ENCODE assay signal across 16 cellular contexts in genomic region chr18:65968605-65969004, GRCh38.
DNase-seq lines count a peak whose midpoint lies in the region; TF ChIP-seq lines count a peak whose summit lies in the region.
"Had no signal": no experiment of that assay in that cellular context is flagged by ENCODE, and none has a peak within 500 bp of the region (broad histone marks: within the 10 kb centered on the region; RNA-seq: fewer than 3 reads in every experiment).

No MANE protein-coding gene starts in this region.

- no peaks in the 10 kb centered on the region for H3K27me3 ChIP-seq in kidney epithelial cell (ENCODE audit: control insufficient read depth, insufficient read depth, low read length)

- H3K36me3 Mint-ChIP-seq in Calu3 (ENCODE audit: insufficient read depth, unreplicated experiment) (no peaks in the 10 kb centered on the region), HFFc6 (ENCODE audit: low read depth) (no peaks in the 10 kb centered on the region)
- no peaks in the 10 kb centered on the region for H3K36me3 Mint-ChIP-seq in activated CD4-positive, alpha-beta memory T cell treated with anti-CD3 and anti-CD28 coated beads for 36 hours
- no peaks in the 10 kb centered on the region for H3K36me3 Mint-ChIP-seq in activated naive CD8-positive, alpha-beta T cell treated with anti-CD3 and anti-CD28 coated beads for 36 hours
- H3K36me3 Mint-ChIP-seq: activated naive CD8-positive, alpha-beta T cell treated with anti-CD3 and anti-CD28 coated beads, Interleukin-2, amount 10 ng/mL, durations not matched to agents 7 days and 5 days; IgD-negative memory B cell; memory B cell; T-cell had no signal

- no peak overlapping the region for H3K27ac Mint-ChIP-seq in Calu3 (ENCODE audit: unreplicated experiment)
- H3K27ac Mint-ChIP-seq in HFFc6: no peak overlapping the region
- no peak overlapping the region for H3K27ac Mint-ChIP-seq in activated CD4-positive, alpha-beta memory T cell treated with anti-CD3 and anti-CD28 coated beads for 36 hours
- no peak overlapping the region for H3K27ac Mint-ChIP-seq in activated naive CD8-positive, alpha-beta T cell treated with anti-CD3 and anti-CD28 coated beads for 36 hours
- H3K27ac Mint-ChIP-seq: activated naive CD8-positive, alpha-beta T cell treated with anti-CD3 and anti-CD28 coated beads, Interleukin-2, amount 10 ng/mL, durations not matched to agents 7 days and 5 days; CD4-positive, alpha-beta T cell; IgD-negative memory B cell; memory B cell; stimulated activated naive CD8-positive, alpha-beta T cell treated with anti-CD3 and anti-CD28 coated beads, Interleukin-15, Interleukin-2, amounts not matched to agents 100 ng/mL and 50 ng/mL, for 24 hours; T-cell had no signal

- no peak overlapping the region for H3K4me3 ChIP-seq in kidney epithelial cell (ENCODE audit: low read depth, low read length)

- H3K4me3 Mint-ChIP-seq in Calu3 (ENCODE audit: low read depth, unreplicated experiment) (no peak overlapping the region), HFFc6 (no peak overlapping the region)
- H3K4me3 Mint-ChIP-seq in activated CD4-positive, alpha-beta memory T cell treated with anti-CD3 and anti-CD28 coated beads for 36 hours: no peak overlapping the region
- H3K4me3 Mint-ChIP-seq in activated naive CD8-positive, alpha-beta T cell treated with anti-CD3 and anti-CD28 coated beads for 36 hours: no peak overlapping the region
- H3K4me3 Mint-ChIP-seq: activated naive CD8-positive, alpha-beta T cell treated with anti-CD3 and anti-CD28 coated beads, Interleukin-2, amount 10 ng/mL, durations not matched to agents 7 days and 5 days; CD4-positive, alpha-beta T cell; IgD-negative memory B cell; memory B cell; stimulated activated naive CD8-positive, alpha-beta T cell treated with anti-CD3 and anti-CD28 coated beads, Interleukin-15, Interleukin-2, amounts not matched to agents 100 ng/mL and 50 ng/mL, for 24 hours; T-cell had no signal

- intact Hi-C loops in Calu3 (cut with micrococcal nuclease; ENCODE audit: unreplicated experiment): no loop called here
- intact Hi-C loops in activated CD4-positive, alpha-beta memory T cell treated with anti-CD3 and anti-CD28 coated beads for 36 hours (cut with micrococcal nuclease): no loop called here

- no peaks in the 10 kb centered on the region for H3K4me1 Mint-ChIP-seq in Calu3 (ENCODE audit: low read depth, unreplicated experiment)
- no peaks in the 10 kb centered on the region for H3K4me1 Mint-ChIP-seq in HFFc6 (ENCODE audit: low read depth)
- no peaks in the 10 kb centered on the region for H3K4me1 Mint-ChIP-seq in activated CD4-positive, alpha-beta memory T cell treated with anti-CD3 and anti-CD28 coated beads for 36 hours (ENCODE audit: low read depth)
- no peaks in the 10 kb centered on the region for H3K4me1 Mint-ChIP-seq in activated naive CD8-positive, alpha-beta T cell treated with anti-CD3 and anti-CD28 coated beads for 36 hours
- H3K4me1 Mint-ChIP-seq: activated naive CD8-positive, alpha-beta T cell treated with anti-CD3 and anti-CD28 coated beads, Interleukin-2, amount 10 ng/mL, durations not matched to agents 7 days and 5 days; memory B cell; T-cell had no signal

- no peaks in the 10 kb centered on the region for H3K36me3 ChIP-seq in kidney epithelial cell (ENCODE audit: control insufficient read depth, insufficient read depth, low read length)

- CTCF ChIA-PET in Calu3 (lab: Charles Lee): interaction anchor here (0.6 to 0.7 kb wide), 2 partner anchors 37 to 1042 kb away, joined by 3 to 4 read pairs; no protein-coding TSS in a partner anchor
- CTCF ChIA-PET in activated CD4-positive, alpha-beta memory T cell treated with anti-CD3 and anti-CD28 coated beads for 36 hours (lab: Charles Lee): no interaction called here

- BruUV-seq in Calu3 (replicated peaks; lab: Mats Ljungman, UMichigan): no TSS peak

- peak; percentile 46 for TF ChIP-seq CTCF in Calu3 (IDR thresholded peaks at IDR 0.05; ENCODE audit: unreplicated experiment)
- peak; percentile 20; the same call in 1 of the 2 replicates for TF ChIP-seq CTCF in HFFc6 (IDR thresholded peaks at IDR 0.05)
- peak; percentile 65 for TF ChIP-seq CTCF in VCaP (conservative IDR thresholded peaks at IDR 0.05)
- TF ChIP-seq CTCF in kidney epithelial cell (IDR thresholded peaks at IDR 0.05; ENCODE audit: insufficient read depth, low read length, poor library complexity, severe bottlenecking): peak; percentile 44

- no peak overlapping the region for H3K27ac ChIP-seq in VCaP

- H3K9me3 Mint-ChIP-seq in Calu3 (ENCODE audit: low read depth, unreplicated experiment) (no peaks in the 10 kb centered on the region), HFFc6 (peaks cover 40% of the 10 kb centered on the region)
- H3K9me3 Mint-ChIP-seq in activated CD4-positive, alpha-beta memory T cell treated with anti-CD3 and anti-CD28 coated beads for 36 hours: peaks cover 8% of the 10 kb centered on the region
- no peaks in the 10 kb centered on the region for H3K9me3 Mint-ChIP-seq in activated naive CD8-positive, alpha-beta T cell treated with anti-CD3 and anti-CD28 coated beads for 36 hours
- H3K9me3 Mint-ChIP-seq: activated naive CD8-positive, alpha-beta T cell treated with anti-CD3 and anti-CD28 coated beads, Interleukin-2, amount 10 ng/mL, durations not matched to agents 7 days and 5 days; IgD-negative memory B cell had no signal

- no peaks in the 10 kb centered on the region for H3K27me3 Mint-ChIP-seq in Calu3 (ENCODE audit: unreplicated experiment)
- no peaks in the 10 kb centered on the region for H3K27me3 Mint-ChIP-seq in HFFc6 (ENCODE audit: insufficient read depth)
- no peaks in the 10 kb centered on the region for H3K27me3 Mint-ChIP-seq in activated CD4-positive, alpha-beta memory T cell treated with anti-CD3 and anti-CD28 coated beads for 36 hours
- no peaks in the 10 kb centered on the region for H3K27me3 Mint-ChIP-seq in activated naive CD8-positive, alpha-beta T cell treated with anti-CD3 and anti-CD28 coated beads for 36 hours
- H3K27me3 Mint-ChIP-seq: activated naive CD8-positive, alpha-beta T cell treated with anti-CD3 and anti-CD28 coated beads, Interleukin-2, amount 10 ng/mL, durations not matched to agents 7 days and 5 days; CD4-positive, alpha-beta T cell; IgD-negative memory B cell; memory B cell; stimulated activated naive CD8-positive, alpha-beta T cell treated with anti-CD3 and anti-CD28 coated beads, Interleukin-15, Interleukin-2, amounts not matched to agents 100 ng/mL and 50 ng/mL, for 24 hours; T-cell had no signal

- DNase-seq in Calu3: no peak
- no peak for DNase-seq in HFFc6
- DNase-seq in kidney epithelial cell (ENCODE audit: low read depth): no peak
- DNase-seq in stimulated activated CD4-positive, alpha-beta T cell treated with anti-CD3 and anti-CD28 coated beads, Interleukin-2, amount 100 ng/mL, for 48 hours: no peak
- DNase-seq in activated CD4-positive, alpha-beta memory T cell treated with anti-CD3 and anti-CD28 coated beads for 36 hours: no peak
- no peak for DNase-seq in activated naive CD8-positive, alpha-beta T cell treated with anti-CD3 and anti-CD28 coated beads for 36 hours
- DNase-seq: activated CD4-positive, alpha-beta T cell treated with anti-CD3 and anti-CD28 coated beads for 1 hour; activated naive CD8-positive, alpha-beta T cell treated with anti-CD3 and anti-CD28 coated beads, Interleukin-2, amount 10 ng/mL, durations not matched to agents 7 days and 5 days; activated T-cell treated with anti-CD3 and anti-CD28 coated beads for 4 hours; CD4-positive, alpha-beta T cell; small intestine; T-cell had no signal

- POLR2A ChIA-PET in activated CD4-positive, alpha-beta memory T cell treated with anti-CD3 and anti-CD28 coated beads for 36 hours (lab: Charles Lee): no interaction called here
